ENCODE assay signal across 8 cellular contexts in the genomic region with DNA sequence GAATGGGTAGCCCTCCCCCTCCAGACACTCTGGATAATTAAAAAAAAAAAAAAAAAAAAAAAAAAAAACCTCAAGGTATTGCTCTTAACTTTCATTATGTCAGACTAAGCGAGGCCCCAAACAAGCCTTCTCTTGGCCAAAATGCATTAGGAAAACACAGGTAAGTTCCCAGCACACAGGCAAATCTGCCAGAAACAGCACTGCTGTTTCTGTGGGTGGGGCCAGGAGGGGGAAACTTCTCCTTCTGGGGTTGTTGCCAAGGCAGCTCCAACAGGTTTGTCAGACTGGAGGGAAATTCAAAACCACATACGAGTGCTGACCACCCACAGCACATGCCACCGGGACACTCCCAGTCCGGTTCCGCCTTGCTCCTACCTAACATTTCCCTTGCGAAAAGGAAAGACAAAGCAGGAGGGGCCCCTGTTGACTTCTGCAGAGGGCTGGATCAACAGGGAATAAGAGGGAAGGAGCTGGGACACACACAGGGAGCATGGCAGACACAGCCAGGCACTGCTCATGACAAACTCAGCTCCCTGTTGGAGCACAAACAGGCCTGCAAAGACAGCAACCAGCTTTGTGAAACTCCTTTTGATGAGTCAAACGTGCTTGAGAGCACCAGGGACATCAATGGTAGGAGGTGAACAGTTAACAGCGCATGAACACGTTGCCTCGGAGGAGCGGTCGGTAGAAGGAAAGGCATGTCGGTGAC. TPM values are rescaled to one million over a fixed set of nuclear protein-coding genes. Genes with fewer than 3 reads are reported as not detected.
DNase-seq lines count a peak whose midpoint lies in the region; ATAC-seq and TF ChIP-seq lines count a peak whose summit lies in the region.

No MANE protein-coding gene starts in this region.

- peak overlapping the region; percentile 100 for H3K27ac ChIP-seq in cardiac muscle cell

- peaks cover 5% of the 10 kb centered on the region for H3K27me3 Mint-ChIP-seq in activated naive CD8-positive, alpha-beta T cell treated with anti-CD3 and anti-CD28 coated beads for 36 hours

- H3K9me3 Mint-ChIP-seq in activated naive CD8-positive, alpha-beta T cell treated with anti-CD3 and anti-CD28 coated beads for 36 hours, result no peaks in the 10 kb centered on the region

- peaks cover 83% of the 10 kb centered on the region for H3K36me3 Mint-ChIP-seq in activated naive CD8-positive, alpha-beta T cell treated with anti-CD3 and anti-CD28 coated beads for 36 hours

- peaks cover 65% of the 10 kb centered on the region for H3K4me1 ChIP-seq in cardiac muscle cell (ENCODE audit: low read depth)

- no peaks in the 10 kb centered on the region for H3K9me3 ChIP-seq in cardiac muscle cell (ENCODE audit: low read depth)

- no peaks in the 10 kb centered on the region for H3K27me3 ChIP-seq in cardiac muscle cell

- H3K4me1 Mint-ChIP-seq in activated naive CD8-positive, alpha-beta T cell treated with anti-CD3 and anti-CD28 coated beads for 36 hours, result peaks cover 99% of the 10 kb centered on the region

- TF ChIP-seq CTCF in cardiac muscle cell (IDR thresholded peaks at IDR 0.05; ENCODE audit: low read depth, low read length), result no peak

- no peak for ATAC-seq in GM19023 (IDR thresholded peaks at IDR 0.05; ENCODE audit: unreplicated experiment)

- H3K4me3 ChIP-seq in cardiac muscle cell, result no peak overlapping the region

- peak overlapping the region; percentile 100 for H3K27ac Mint-ChIP-seq in activated naive CD8-positive, alpha-beta T cell treated with anti-CD3 and anti-CD28 coated beads for 36 hours

- peak overlapping the region; percentile 91 for H3K4me3 Mint-ChIP-seq in activated naive CD8-positive, alpha-beta T cell treated with anti-CD3 and anti-CD28 coated beads for 36 hours

- peak; percentile 65 to 67 for DNase-seq in cardiac muscle cell (ENCODE audit: low read depth in 1 of 2, low spot score in 1 of 2)
- no peak for DNase-seq in cardiac septum (ENCODE audit: low spot score)
- DNase-seq in SIG-M5 (lab: John Stamatoyannopoulos, UW), result peak; percentile 28
- peak; percentile 73 for DNase-seq in activated naive CD8-positive, alpha-beta T cell treated with anti-CD3 and anti-CD28 coated beads for 36 hours
- DNase-seq in islet precursor cell, result peak; percentile 94
- peak; percentile 79 for DNase-seq in stimulated activated CD4-positive, alpha-beta T cell treated with anti-CD3 and anti-CD28 coated beads, Interleukin-4, amount 100 ng/mL, for 24 hours
- DNase-seq in epidermal melanocyte (ENCODE audit: insufficient read length, low spot score), result no peak

- intact Hi-C loops in cardiac septum (cut with DNase I), result loop anchor here (2.0 kb wide), 1 partner anchor 54 kb away; the partner anchor contains the start of gene MYH9

- peaks cover 29% of the 10 kb centered on the region for H3K36me3 ChIP-seq in cardiac muscle cell

RNA-seq across cellular contexts. Expression of gene MYH9, which starts 55.0 kb away (rescaled TPM):
- total RNA-seq in cardiac muscle cell (131 and 174 TPM in 2 replicates), cardiac septum (282 TPM)
- polyA plus RNA-seq in cardiac muscle cell, result 88.7 and 98.0 TPM in 2 replicates
- 100 to 1,000 TPM; 551 to 554 TPM for total RNA-seq in activated naive CD8-positive, alpha-beta T cell treated with anti-CD3 and anti-CD28 coated beads for 36 hours

Comparison
In these comparisons a context has a peak if more than half of its experiments do, and no peak if none do; other contexts are left out.
1. DNase-seq: peak in cardiac muscle cell (2 of 2), SIG-M5 (single experiment), activated naive CD8-positive, alpha-beta T cell treated with anti-CD3 and anti-CD28 coated beads for 36 hours (single experiment), islet precursor cell (single experiment) and stimulated activated CD4-positive, alpha-beta T cell treated with anti-CD3 and anti-CD28 coated beads, Interleukin-4, amount 100 ng/mL, for 24 hours (single experiment); none in cardiac septum (single experiment) and epidermal melanocyte (single experiment).